In genomic region chr10:62326134-62326533, GRCh38 we compare ENCODE assay signal across 22 cellular contexts. TPM values are rescaled to one million over a fixed set of nuclear protein-coding genes. Genes with fewer than 3 reads are reported as not detected.
"Had no signal": no experiment of that assay in that cellular context is flagged by ENCODE, and none has a peak within 500 bp of the region (broad histone marks: within the 10 kb centered on the region; RNA-seq: fewer than 3 reads in every experiment).

No MANE protein-coding gene starts in this region.

- DNase-seq: naive thymus-derived CD8-positive, alpha-beta T cell; nephron progenitor cell; nucleus accumbens; pancreas; psoas muscle; right cardiac atrium; right lobe of liver; sigmoid colon; small intestine; stimulated activated CD4-positive, alpha-beta T cell treated with anti-CD3 and anti-CD28 coated beads, Interleukin-15, amount 100 ng/mL, for 24 hours; stimulated activated CD4-positive, alpha-beta T cell treated with anti-CD3 and anti-CD28 coated beads, Interleukin-2, amount 100 ng/mL, for 24 hours; stimulated activated CD4-positive, alpha-beta T cell treated with anti-CD3 and anti-CD28 coated beads, Interleukin-2, amount 100 ng/mL, for 48 hours; stimulated activated CD4-positive, alpha-beta T cell treated with anti-CD3 and anti-CD28 coated beads, Interleukin-4, amount 100 ng/mL, for 24 hours; stimulated activated naive B cell treated with anti-CD40 and anti-IgM and Interleukin-4, amounts not matched to agents 10 μg/mL and 1 μg/mL and 100 μg/mL, for 72 hours; stimulated activated naive CD4-positive, alpha-beta T cell treated with Interleukin-2 at 50 U/mL for 16 hours; stomach; thyroid gland; upper lobe of left lung had no signal

- H3K4me1 ChIP-seq: pancreas, psoas muscle, right lobe of liver, sigmoid colon, stomach, thyroid gland, tibial nerve, upper lobe of left lung, vagina had no signal

- H3K36me3 ChIP-seq: neutrophil, pancreas, right lobe of liver, sigmoid colon, stomach, thoracic aorta, thyroid gland, tibial nerve, upper lobe of left lung, vagina had no signal

- H3K4me3 ChIP-seq: pancreas, psoas muscle, right lobe of liver, sigmoid colon, stomach, thoracic aorta, thyroid gland, tibial nerve, upper lobe of left lung, vagina had no signal

- H3K27ac ChIP-seq: neutrophil, pancreas, psoas muscle, right lobe of liver, sigmoid colon, stomach, thoracic aorta, thyroid gland, tibial nerve, upper lobe of left lung, vagina had no signal

- H3K27me3 ChIP-seq: neutrophil, pancreas, right lobe of liver, sigmoid colon, stomach, thyroid gland, tibial nerve, upper lobe of left lung, vagina had no signal

- H3K9me3 ChIP-seq: neutrophil, pancreas, psoas muscle, right lobe of liver, sigmoid colon, thoracic aorta, thyroid gland, upper lobe of left lung, vagina had no signal

RNA-seq across cellular contexts. Expression of gene ZNF365, which starts 48.0 kb away (rescaled TPM):
- total RNA-seq: naive thymus-derived CD8-positive, alpha-beta T cell had no signal

RNA-seq across cellular contexts. Expression of gene RTKN2, which starts 57.5 kb away (rescaled TPM):
- total RNA-seq: sigmoid colon, thoracic aorta had no signal
